Comparison of ENCODE assay signal across 26 cellular contexts in genomic region chr19:56347163-56347778, GRCh38.
"Had no signal": no experiment of that assay in that cellular context is flagged by ENCODE, and none has a peak within 500 bp of the region (broad histone marks: within the 10 kb centered on the region; RNA-seq: fewer than 3 reads in every experiment).

No MANE protein-coding gene starts in this region.

- H3K36me3 ChIP-seq: esophagus muscularis mucosa, gastroesophageal sphincter, heart left ventricle, left lung, neural progenitor cell, suprapubic skin, transverse colon, upper lobe of right lung, uterus had no signal

- H3K4me3 ChIP-seq: esophagus muscularis mucosa, gastroesophageal sphincter, heart left ventricle, hepatocyte, left lung, neural progenitor cell, smooth muscle cell, suprapubic skin, transverse colon, upper lobe of right lung, uterus had no signal

- H3K4me2 ChIP-seq: hepatocyte, neural progenitor cell, smooth muscle cell had no signal

- H3K27me3 ChIP-seq: esophagus muscularis mucosa, foreskin keratinocyte, gastroesophageal sphincter, heart left ventricle, hepatocyte, left lung, neural progenitor cell, suprapubic skin, transverse colon, uterus had no signal

- H3K9ac ChIP-seq: neural progenitor cell, parathyroid adenoma had no signal

- DNase-seq: dermis blood vessel endothelial cell; effector memory CD4-positive, alpha-beta T cell; foreskin keratinocyte; heart left ventricle; left cardiac atrium; left lung; mesenchymal stem cell; midbrain; naive thymus-derived CD4-positive, alpha-beta T cell; stimulated activated CD4-positive, alpha-beta T cell treated with anti-CD3 and anti-CD28 coated beads, Interleukin-12 subunit alpha, Interleukin-12 subunit beta, amount 100 ng/mL, for 4 hours; stimulated activated CD4-positive, alpha-beta T cell treated with anti-CD3 and anti-CD28 coated beads, Interleukin-1b, Interleukin-23, amount 100 ng/mL, for 48 hours; stimulated activated CD4-positive, alpha-beta T cell treated with anti-CD3 and anti-CD28 coated beads, Interleukin-4, amount 100 ng/mL, for 1 hour; stimulated activated CD8-positive, alpha-beta memory T cell treated with anti-CD3 and anti-CD28 coated beads, Interleukin-4, amount 100 ng/mL, for 48 hours; stimulated activated naive CD4-positive, alpha-beta T cell; stimulated activated naive CD8-positive, alpha-beta T cell treated with anti-CD3 and anti-CD28 coated beads, Interleukin-15, amount 100 ng/mL, for 72 hours; transverse colon; upper lobe of right lung; uterus had no signal

- H3K79me2 ChIP-seq: hepatocyte, parathyroid adenoma had no signal

- H3K4me1 ChIP-seq: esophagus muscularis mucosa, foreskin keratinocyte, gastroesophageal sphincter, heart left ventricle, left lung, neural progenitor cell, parathyroid adenoma, suprapubic skin, transverse colon, upper lobe of right lung had no signal

- ATAC-seq: foreskin keratinocyte; gastroesophageal sphincter; heart left ventricle; left cardiac atrium; left lung; naive thymus-derived CD4-positive, alpha-beta T cell; sciatic nerve; stimulated activated naive CD8-positive, alpha-beta T cell treated with anti-CD3 and anti-CD28 coated beads, Interleukin-15, amount 100 ng/mL, for 72 hours; upper lobe of right lung had no signal

- H3K27ac ChIP-seq: esophagus muscularis mucosa, foreskin keratinocyte, gastroesophageal sphincter, heart left ventricle, hepatocyte, left lung, neural progenitor cell, parathyroid adenoma, suprapubic skin, transverse colon, upper lobe of right lung, uterus had no signal
